In the genomic region with DNA sequence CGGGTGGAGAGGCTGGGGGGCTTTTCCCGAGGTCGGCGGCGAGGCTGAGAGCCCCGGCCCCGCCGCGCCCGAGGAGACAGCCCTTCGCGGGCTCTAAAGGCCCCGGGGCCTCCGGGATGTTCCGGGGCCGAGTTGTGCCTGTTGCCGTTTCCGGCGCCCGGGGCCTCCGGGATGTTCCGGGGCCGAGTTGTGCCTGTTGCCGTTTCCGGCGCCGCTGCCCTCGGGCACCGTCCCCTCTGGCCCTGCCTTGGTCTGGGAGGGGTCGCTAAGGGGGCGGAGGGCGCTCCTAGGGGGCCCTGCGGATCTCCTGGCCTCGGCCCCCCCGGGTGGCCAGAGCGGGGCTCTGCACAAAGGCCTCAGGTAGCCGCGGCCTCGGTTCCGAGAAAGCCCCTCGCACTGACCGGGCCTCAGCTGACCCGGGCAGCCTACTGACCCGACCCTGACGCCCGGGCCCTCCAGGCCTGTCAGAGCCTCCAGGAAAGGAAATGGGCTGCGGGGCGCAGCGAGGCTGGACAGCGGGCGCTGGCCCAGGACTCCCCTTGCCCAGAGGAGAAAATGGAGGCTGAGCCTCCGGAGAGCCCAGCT, we compare ENCODE assay signal across 10 cellular contexts. TPM values are rescaled to one million over a fixed set of nuclear protein-coding genes. Genes with fewer than 3 reads are reported as not detected.
A peak's percentile ranks its signal among the peaks of the same experiment; 100 is the strongest.
DNase-seq lines count a peak whose midpoint lies in the region; ATAC-seq, FAIRE-seq and TF ChIP-seq lines count a peak whose summit lies in the region.
"Had no signal": no experiment of that assay in that cellular context is flagged by ENCODE, and none has a peak within 500 bp of the region (broad histone marks: within the 10 kb centered on the region; RNA-seq: fewer than 3 reads in every experiment).

No MANE protein-coding gene starts in this region.

- no peaks in the 10 kb centered on the region for H3K79me2 ChIP-seq in keratinocyte (ENCODE audit: control insufficient read depth, insufficient read depth, low read length)

- peaks cover 4% of the 10 kb centered on the region for H3K4me1 ChIP-seq in keratinocyte (ENCODE audit: control insufficient read depth, extremely low read depth, insufficient read depth, low read length)
- peaks cover 12% of the 10 kb centered on the region for H3K4me1 ChIP-seq in testis

- H3K27me3 Mint-ChIP-seq in activated CD4-positive, alpha-beta memory T cell treated with anti-CD3 and anti-CD28 coated beads for 36 hours, result peaks cover 4% of the 10 kb centered on the region
- H3K27me3 Mint-ChIP-seq in activated CD4-positive, alpha-beta memory T cell treated with anti-CD3 and anti-CD28 coated beads, Interleukin-2, amount 10 ng/mL, durations not matched to agents 7 days and 5 days, result peaks cover 13% of the 10 kb centered on the region
- H3K27me3 Mint-ChIP-seq in activated naive CD8-positive, alpha-beta T cell treated with anti-CD3 and anti-CD28 coated beads for 36 hours, result peaks cover 15% of the 10 kb centered on the region

- TF ChIP-seq CTCF in keratinocyte (optimal IDR thresholded peaks at IDR 0.05 in 1 of 3, IDR thresholded peaks at IDR 0.05 in 1 of 3, conservative IDR thresholded peaks at IDR 0.05 in 1 of 3; ENCODE audit: extremely low read depth in 1 of 3, insufficient read depth in 2 of 3, low read length in 3 of 3), result no peak
- no peak for TF ChIP-seq CTCF in testis (IDR thresholded peaks at IDR 0.05)

- H3K27me3 ChIP-seq in keratinocyte (ENCODE audit: control insufficient read depth, extremely low read depth, insufficient read depth, low read length) (peaks cover 22% of the 10 kb centered on the region), testis (no peaks in the 10 kb centered on the region)

- H3K9me3 ChIP-seq in keratinocyte (ENCODE audit: control insufficient read depth, low read depth, low read length), result no peaks in the 10 kb centered on the region
- no peaks in the 10 kb centered on the region for H3K9me3 ChIP-seq in testis

- WGBS in testis, 2 donors, result 7% methylated on average over 42 of the region's 52 CpGs; no CpG with 5 or more reads in 1 of the 2 donors

- no peak overlapping the region for H3K27ac Mint-ChIP-seq in activated CD4-positive, alpha-beta memory T cell treated with anti-CD3 and anti-CD28 coated beads for 36 hours
- no peak overlapping the region for H3K27ac Mint-ChIP-seq in activated CD4-positive, alpha-beta memory T cell treated with anti-CD3 and anti-CD28 coated beads, Interleukin-2, amount 10 ng/mL, durations not matched to agents 7 days and 5 days
- no peak overlapping the region for H3K27ac Mint-ChIP-seq in activated naive CD8-positive, alpha-beta T cell treated with anti-CD3 and anti-CD28 coated beads for 36 hours

- dilution Hi-C loops in keratinocyte (cut with MboI; ENCODE audit: extremely low pct_ligation_motif_present, low sequenced_read_pairs), result no loop called here

- DNase-seq in activated CD4-positive, alpha-beta memory T cell treated with anti-CD3 and anti-CD28 coated beads for 36 hours, result peak; percentile 38
- DNase-seq in activated CD4-positive, alpha-beta memory T cell treated with anti-CD3 and anti-CD28 coated beads, Interleukin-2, amount 10 ng/mL, durations not matched to agents 7 days and 5 days, result no peak
- peak; percentile 35 for DNase-seq in activated naive CD8-positive, alpha-beta T cell treated with anti-CD3 and anti-CD28 coated beads for 36 hours
- DNase-seq in keratinocyte (ENCODE audit: low read depth, low spot score) (no peak), testis (no peak), 8988T (no peak)

- intact Hi-C loops in activated CD4-positive, alpha-beta memory T cell treated with anti-CD3 and anti-CD28 coated beads for 36 hours (cut with micrococcal nuclease), result no loop called here
- intact Hi-C loops in testis (cut with DNase I; ENCODE audit: low total_unique reads), result no loop called here

- ATAC-seq in GM18519 (IDR thresholded peaks at IDR 0.05; ENCODE audit: low FRiP score, unreplicated experiment), result no peak
- no peak for ATAC-seq in HG03521 (IDR thresholded peaks at IDR 0.05; ENCODE audit: unreplicated experiment)

- peak overlapping the region; percentile 56 for H3K9ac ChIP-seq in keratinocyte (ENCODE audit: control insufficient read depth, extremely low read depth, insufficient read depth, low read length)

- H3K36me3 Mint-ChIP-seq in activated CD4-positive, alpha-beta memory T cell treated with anti-CD3 and anti-CD28 coated beads for 36 hours, result no peaks in the 10 kb centered on the region
- H3K36me3 Mint-ChIP-seq in activated CD4-positive, alpha-beta memory T cell treated with anti-CD3 and anti-CD28 coated beads, Interleukin-2, amount 10 ng/mL, durations not matched to agents 7 days and 5 days (ENCODE audit: low read depth), result no peaks in the 10 kb centered on the region
- H3K36me3 Mint-ChIP-seq in activated naive CD8-positive, alpha-beta T cell treated with anti-CD3 and anti-CD28 coated beads for 36 hours, result no peaks in the 10 kb centered on the region

- CTCF ChIA-PET in activated CD4-positive, alpha-beta memory T cell treated with anti-CD3 and anti-CD28 coated beads for 36 hours (lab: Charles Lee), result interaction anchor here (1.4 to 1.7 kb wide), 2 partner anchors 18 to 235 kb away, joined by 3 to 5 read pairs; no protein-coding TSS in a partner anchor
- CTCF ChIA-PET in activated CD4-positive, alpha-beta memory T cell treated with anti-CD3 and anti-CD28 coated beads, Interleukin-2, amount 10 ng/mL, durations not matched to agents 7 days and 5 days (lab: Charles Lee), result no interaction called here

- no peak overlapping the region for H3K27ac ChIP-seq in keratinocyte (ENCODE audit: control insufficient read depth, insufficient read depth, low read length)
- H3K27ac ChIP-seq in testis, result peak overlapping the region; percentile 36 to 83

- POLR2A ChIA-PET in activated CD4-positive, alpha-beta memory T cell treated with anti-CD3 and anti-CD28 coated beads for 36 hours (lab: Charles Lee), result interaction anchor here (1.6 kb wide), 1 partner anchor 22 kb away, joined by 3 read pairs; no protein-coding TSS in a partner anchor
- POLR2A ChIA-PET in activated CD4-positive, alpha-beta memory T cell treated with anti-CD3 and anti-CD28 coated beads, Interleukin-2, amount 10 ng/mL, durations not matched to agents 7 days and 5 days (lab: Charles Lee), result interaction anchor here (1.6 to 2.1 kb wide), 3 partner anchors 20 to 30 kb away, joined by 4 to 8 read pairs (median 7); no protein-coding TSS in a partner anchor

- H2AFZ ChIP-seq in keratinocyte (ENCODE audit: control insufficient read depth, low read length), result no peak overlapping the region

- no peak for FAIRE-seq in keratinocyte (lab: Jason Lieb, UNC)
- FAIRE-seq: G401.6, islet of Langerhans had no signal

- TF ChIP-seq POLR2A in testis (IDR thresholded peaks at IDR 0.05), result no peak

- H3K4me3 Mint-ChIP-seq in activated CD4-positive, alpha-beta memory T cell treated with anti-CD3 and anti-CD28 coated beads for 36 hours, result no peak overlapping the region
- H3K4me3 Mint-ChIP-seq in activated CD4-positive, alpha-beta memory T cell treated with anti-CD3 and anti-CD28 coated beads, Interleukin-2, amount 10 ng/mL, durations not matched to agents 7 days and 5 days, result no peak overlapping the region
- H3K4me3 Mint-ChIP-seq in activated naive CD8-positive, alpha-beta T cell treated with anti-CD3 and anti-CD28 coated beads for 36 hours, result peak overlapping the region; percentile 32

- H3K4me1 Mint-ChIP-seq in activated CD4-positive, alpha-beta memory T cell treated with anti-CD3 and anti-CD28 coated beads for 36 hours (ENCODE audit: low read depth), result peaks cover 7% of the 10 kb centered on the region
- H3K4me1 Mint-ChIP-seq in activated CD4-positive, alpha-beta memory T cell treated with anti-CD3 and anti-CD28 coated beads, Interleukin-2, amount 10 ng/mL, durations not matched to agents 7 days and 5 days, result peaks cover 8% of the 10 kb centered on the region
- H3K4me1 Mint-ChIP-seq in activated naive CD8-positive, alpha-beta T cell treated with anti-CD3 and anti-CD28 coated beads for 36 hours, result peaks cover 15% of the 10 kb centered on the region

- H3K4me3 ChIP-seq in keratinocyte (ENCODE audit: control insufficient read depth in 2 of 3, extremely low read depth in 1 of 3, insufficient read depth in 2 of 3, low read depth in 1 of 3, low read length in 3 of 3), result peak overlapping the region; percentile 35 to 40 (median 38)
- H3K4me3 ChIP-seq in testis, result peak overlapping the region; percentile 69 to 75

- H4K20me1 ChIP-seq in keratinocyte (ENCODE audit: control insufficient read depth, extremely low read depth, insufficient read depth, low read length), result no peaks in the 10 kb centered on the region

- no peaks in the 10 kb centered on the region for H3K9me1 ChIP-seq in keratinocyte (ENCODE audit: control insufficient read depth, extremely low read depth, insufficient read depth, low read length)

- H3K4me2 ChIP-seq in keratinocyte (ENCODE audit: control insufficient read depth, extremely low read depth, insufficient read depth, low read depth, low read length), result peak overlapping the region; percentile 70

- H3K9me3 Mint-ChIP-seq in activated CD4-positive, alpha-beta memory T cell treated with anti-CD3 and anti-CD28 coated beads for 36 hours, result no peaks in the 10 kb centered on the region
- no peaks in the 10 kb centered on the region for H3K9me3 Mint-ChIP-seq in activated CD4-positive, alpha-beta memory T cell treated with anti-CD3 and anti-CD28 coated beads, Interleukin-2, amount 10 ng/mL, durations not matched to agents 7 days and 5 days
- H3K9me3 Mint-ChIP-seq in activated naive CD8-positive, alpha-beta T cell treated with anti-CD3 and anti-CD28 coated beads for 36 hours, result no peaks in the 10 kb centered on the region

- H3K36me3 ChIP-seq in keratinocyte (ENCODE audit: control insufficient read depth in 2 of 2, extremely low read depth in 1 of 2, insufficient read depth in 2 of 2, low read length in 2 of 2) (no peaks in the 10 kb centered on the region), testis (ENCODE audit: low read depth, missing control alignments) (no peaks in the 10 kb centered on the region)

RNA-seq across cellular contexts. Expression of a gene that starts 24.2 kb away (rescaled TPM):
- 1,000 to 10,000 TPM; 3,773 to 3,928 TPM for total RNA-seq in activated CD4-positive, alpha-beta memory T cell treated with anti-CD3 and anti-CD28 coated beads for 36 hours
- 1,000 to 10,000 TPM; 3,658 to 3,769 TPM for total RNA-seq in activated CD4-positive, alpha-beta memory T cell treated with anti-CD3 and anti-CD28 coated beads, Interleukin-2, amount 10 ng/mL, durations not matched to agents 7 days and 5 days
- total RNA-seq in activated naive CD8-positive, alpha-beta T cell treated with anti-CD3 and anti-CD28 coated beads for 36 hours, result 1,000 to 10,000 TPM; 4,989 to 4,998 TPM
- polyA plus RNA-seq in keratinocyte, result 1,003 to 6,215 TPM (median 1,867 TPM) in 3 replicates
- polyA plus RNA-seq in keratinocyte (2011; ENCODE audit: low read depth), result 5,158 TPM
- 3,252 and 7,102 TPM in 2 replicates for polyA plus RNA-seq in keratinocyte (2011; cell fraction: cytosol; rRNA removed)
- 2,825 and 3,350 TPM in 2 replicates for polyA plus RNA-seq in keratinocyte (2011; cell fraction: nucleus; rRNA removed)
- 3,253 and 4,565 TPM in 2 replicates for polyA plus RNA-seq in keratinocyte (2012; ENCODE audit: low replicate concordance)
- 1,155 to 10,422 TPM (median 1,781 TPM) in 3 replicates for polyA minus RNA-seq in keratinocyte
- polyA minus RNA-seq in keratinocyte (2011; cell fraction: cytosol; rRNA and poly(A)+ RNA removed), result 2,831 TPM
- 951 and 1,249 TPM in 2 replicates for polyA minus RNA-seq in keratinocyte (2011; cell fraction: nucleus; rRNA and poly(A)+ RNA removed)
- 1,000 to 10,000 TPM; 1,790 to 2,057 TPM for total RNA-seq in testis
- polyA plus RNA-seq in testis (ENCODE audit: insufficient read depth, low read depth, low replicate concordance), result 1,571 TPM

RNA-seq across cellular contexts. Expression of a gene that starts 39.8 kb away (rescaled TPM):
- under 1 TPM; 0.33 to 0.46 TPM for total RNA-seq in activated CD4-positive, alpha-beta memory T cell treated with anti-CD3 and anti-CD28 coated beads for 36 hours
- total RNA-seq in activated CD4-positive, alpha-beta memory T cell treated with anti-CD3 and anti-CD28 coated beads, Interleukin-2, amount 10 ng/mL, durations not matched to agents 7 days and 5 days, result under 1 TPM; 0.43 to 0.50 TPM
- total RNA-seq in activated naive CD8-positive, alpha-beta T cell treated with anti-CD3 and anti-CD28 coated beads for 36 hours, result under 1 TPM; 0.29 to 0.36 TPM
- not detected in 3 replicates for polyA plus RNA-seq in keratinocyte
- polyA plus RNA-seq in keratinocyte (2011; ENCODE audit: low read depth), result not detected
- not detected in 2 replicates for polyA plus RNA-seq in keratinocyte (2011; cell fraction: cytosol; rRNA removed)
- polyA plus RNA-seq in keratinocyte (2011; cell fraction: nucleus; rRNA removed), result 0.09 and 0.19 TPM in 2 replicates
- not detected in 2 replicates for polyA plus RNA-seq in keratinocyte (2012; ENCODE audit: low replicate concordance)
- not detected in 3 replicates for polyA minus RNA-seq in keratinocyte
- not detected for polyA minus RNA-seq in keratinocyte (2011; cell fraction: cytosol; rRNA and poly(A)+ RNA removed)
- polyA minus RNA-seq in keratinocyte (2011; cell fraction: nucleus; rRNA and poly(A)+ RNA removed), result 0.32 TPM in 1 of 2 replicates, not detected in the other
- total RNA-seq in testis, result 1 to 10 TPM; 3.5 to 4.0 TPM
- polyA plus RNA-seq in testis (ENCODE audit: insufficient read depth, low read depth, low replicate concordance), result 0.37 TPM

Comparison
In these comparisons a context has a peak if more than half of its experiments do, and no peak if none do; other contexts are left out.
1. DNase-seq: peak in activated CD4-positive, alpha-beta memory T cell treated with anti-CD3 and anti-CD28 coated beads for 36 hours (single experiment) and activated naive CD8-positive, alpha-beta T cell treated with anti-CD3 and anti-CD28 coated beads for 36 hours (single experiment); none in activated CD4-positive, alpha-beta memory T cell treated with anti-CD3 and anti-CD28 coated beads, Interleukin-2, amount 10 ng/mL, durations not matched to agents 7 days and 5 days (single experiment), keratinocyte (single experiment), testis (single experiment) and 8988T (single experiment).